35 cellular contexts compared by ENCODE assay signal in genomic region chr1:193301746-193302145, GRCh38.
"Had no signal": no experiment of that assay in that cellular context is flagged by ENCODE, and none has a peak within 500 bp of the region (broad histone marks: within the 10 kb centered on the region; RNA-seq: fewer than 3 reads in every experiment).

No MANE protein-coding gene starts in this region.

- H3K4me3 ChIP-seq: adrenal gland, body of pancreas, breast epithelium had no signal

- H3K27me3 Mint-ChIP-seq: activated CD4-positive, alpha-beta memory T cell treated with anti-CD3 and anti-CD28 coated beads for 36 hours; activated CD8-positive, alpha-beta T cell treated with anti-CD3 and anti-CD28 coated beads for 36 hours; activated naive CD8-positive, alpha-beta T cell treated with anti-CD3 and anti-CD28 coated beads for 36 hours; activated T-helper 17 cell treated with anti-CD3 and anti-CD28 coated beads, Interleukin-2, amount 50 U/mL, for 72 hours; central memory CD8-positive, alpha-beta T cell had no signal

- H3K9me3 Mint-ChIP-seq: activated naive CD4-positive, alpha-beta T cell treated with anti-CD3 and anti-CD28 coated beads for 36 hours; activated naive CD4-positive, alpha-beta T cell treated with anti-CD3 and anti-CD28 coated beads, Interleukin-2, amount 50 U/mL, for 72 hours; activated T-helper 1 cell treated with anti-CD3 and anti-CD28 coated beads, Interleukin-12 subunit alpha, Interleukin-12 subunit beta, Interleukin-2, Interleukin-4 antibody, amounts not matched to agents 30 ng/mL and 10 ng/mL and 1 ng/mL, durations not matched to agents 14 hours and 24 hours and 36 hours; central memory CD8-positive, alpha-beta T cell; T-helper 2 cell treated with Interferon-gamma antibody and Interleukin-4, amounts not matched to agents 5 μg/mL and 100 μg/mL, for 36 hours had no signal

- H3K4me3 Mint-ChIP-seq: activated B cell treated with CpG ODN at 0.5 μM for 24 hours; activated CD4-positive, alpha-beta memory T cell treated with anti-CD3 and anti-CD28 coated beads for 36 hours; activated CD4-positive, alpha-beta T cell treated with anti-CD3 and anti-CD28 coated beads, Interleukin-2, amount 10 ng/mL, durations not matched to agents 24 days and 14 days; activated CD8-positive, alpha-beta T cell treated with anti-CD3 and anti-CD28 coated beads for 36 hours; activated naive CD4-positive, alpha-beta T cell treated with anti-CD3 and anti-CD28 coated beads for 36 hours; activated naive CD8-positive, alpha-beta T cell treated with anti-CD3 and anti-CD28 coated beads for 36 hours; activated T-helper 1 cell treated with anti-CD3 and anti-CD28 coated beads, Interleukin-12 subunit alpha, Interleukin-12 subunit beta, Interleukin-2, Interleukin-4 antibody, amounts not matched to agents 30 ng/mL and 10 ng/mL and 1 ng/mL, durations not matched to agents 14 hours and 24 hours and 36 hours; activated T-helper 17 cell treated with anti-CD3 and anti-CD28 coated beads, Interleukin-2, amount 50 U/mL, for 72 hours; central memory CD8-positive, alpha-beta T cell; T-helper 1 cell treated with Interleukin-12 subunit alpha and Interleukin-12 subunit beta and Interleukin-4 antibody, amounts not matched to agents 30 μg/mL and 1 μg/mL, for 36 hours; T-helper 2 cell treated with Interferon-gamma antibody and Interleukin-4, amounts not matched to agents 5 μg/mL and 100 μg/mL, for 36 hours had no signal

- DNase-seq: activated B cell treated with CpG ODN at 0.5 μM for 24 hours; activated CD4-positive, alpha-beta memory T cell treated with anti-CD3 and anti-CD28 coated beads for 36 hours; activated CD4-positive, alpha-beta T cell treated with anti-CD3 and anti-CD28 coated beads for 4 hours; activated CD4-positive, alpha-beta T cell treated with anti-CD3 and anti-CD28 coated beads, Interleukin-2, amount 10 ng/mL, durations not matched to agents 24 days and 14 days; activated CD4-positive, alpha-beta T cell treated with anti-CD3 and anti-CD28 coated beads, Interleukin-2, amount 50 U/mL, for 1 hour; activated CD4-positive, alpha-beta T cell treated with anti-CD3 and anti-CD28 coated beads, Interleukin-2, amount 50 U/mL, for 4 hours; activated CD4-positive, CD25-positive, alpha-beta regulatory T cell treated with anti-CD3 and anti-CD28 coated beads, Interleukin-2, amount 50 U/mL, for 72 hours; activated CD8-positive, alpha-beta memory T cell treated with anti-CD3 and anti-CD28 coated beads, Interleukin-2, amount 50 U/mL, for 4 hours; activated CD8-positive, alpha-beta T cell treated with anti-CD3 and anti-CD28 coated beads for 36 hours; activated effector memory CD4-positive, alpha-beta T cell treated with anti-CD3 and anti-CD28 coated beads, Interleukin-2, amount 50 U/mL, for 16 hours; activated gamma-delta T cell treated with Interleukin-2 at 50 U/mL for 16 hours; activated naive CD4-positive, alpha-beta T cell; activated naive CD4-positive, alpha-beta T cell treated with anti-CD3 and anti-CD28 coated beads for 36 hours; activated naive CD4-positive, alpha-beta T cell treated with anti-CD3 and anti-CD28 coated beads, Interleukin-2, amount 50 U/mL, for 16 hours; activated naive CD8-positive, alpha-beta T cell treated with anti-CD3 and anti-CD28 coated beads for 36 hours; activated T-cell treated with anti-CD3 and anti-CD28 coated beads for 4 hours; activated T-cell treated with anti-CD3 and anti-CD28 coated beads, Interleukin-2, amount 50 U/mL, for 1 hour; activated T-cell treated with anti-CD3 and anti-CD28 coated beads, Interleukin-2, amount 50 U/mL, for 48 hours; adrenal gland; amniotic stem cell; aorta; body of pancreas; brain microvascular endothelial cell; cerebellar nuclear complex; T-helper 1 cell; T-helper 2 cell; T-helper 9 cell had no signal

- FAIRE-seq: astrocyte had no signal

- H3K36me3 Mint-ChIP-seq: activated CD4-positive, alpha-beta memory T cell treated with anti-CD3 and anti-CD28 coated beads for 36 hours; activated naive CD4-positive, alpha-beta T cell treated with anti-CD3 and anti-CD28 coated beads, Interleukin-2, amount 50 U/mL, for 72 hours had no signal

- H3K4me1 Mint-ChIP-seq: activated B cell treated with CpG ODN at 0.5 μM for 24 hours; activated CD4-positive, alpha-beta T cell treated with anti-CD3 and anti-CD28 coated beads, Interleukin-2, amount 10 ng/mL, durations not matched to agents 24 days and 14 days; activated naive CD8-positive, alpha-beta T cell treated with anti-CD3 and anti-CD28 coated beads for 36 hours; activated T-helper 17 cell treated with anti-CD3 and anti-CD28 coated beads, Interleukin-2, amount 50 U/mL, for 72 hours; central memory CD8-positive, alpha-beta T cell had no signal

- ATAC-seq: activated CD8-positive, alpha-beta T cell treated with anti-CD3 and anti-CD28 coated beads for 36 hours; activated naive CD4-positive, alpha-beta T cell treated with anti-CD3 and anti-CD28 coated beads, Interleukin-2, amount 50 U/mL, for 72 hours; activated T-helper 17 cell treated with anti-CD3 and anti-CD28 coated beads, Interleukin-2, amount 50 U/mL, for 72 hours; body of pancreas had no signal

- H3K27ac Mint-ChIP-seq: activated B cell treated with CpG ODN at 0.5 μM for 24 hours; activated CD4-positive, alpha-beta memory T cell treated with anti-CD3 and anti-CD28 coated beads for 36 hours; activated CD4-positive, alpha-beta T cell treated with anti-CD3 and anti-CD28 coated beads, Interleukin-2, amount 10 ng/mL, durations not matched to agents 24 days and 14 days; activated CD8-positive, alpha-beta T cell treated with anti-CD3 and anti-CD28 coated beads for 36 hours; activated naive CD4-positive, alpha-beta T cell treated with anti-CD3 and anti-CD28 coated beads for 36 hours; activated naive CD4-positive, alpha-beta T cell treated with anti-CD3 and anti-CD28 coated beads, Interleukin-2, amount 50 U/mL, for 72 hours; activated naive CD8-positive, alpha-beta T cell treated with anti-CD3 and anti-CD28 coated beads for 36 hours; activated T-helper 1 cell treated with anti-CD3 and anti-CD28 coated beads, Interleukin-12 subunit alpha, Interleukin-12 subunit beta, Interleukin-2, Interleukin-4 antibody, amounts not matched to agents 30 ng/mL and 10 ng/mL and 1 ng/mL, durations not matched to agents 14 hours and 24 hours and 36 hours; activated T-helper 17 cell treated with anti-CD3 and anti-CD28 coated beads, Interleukin-2, amount 50 U/mL, for 72 hours; T-helper 1 cell treated with Interleukin-12 subunit alpha and Interleukin-12 subunit beta and Interleukin-4 antibody, amounts not matched to agents 30 μg/mL and 1 μg/mL, for 36 hours; T-helper 2 cell treated with Interferon-gamma antibody and Interleukin-4, amounts not matched to agents 5 μg/mL and 100 μg/mL, for 36 hours had no signal
